8 cellular contexts compared by ENCODE assay signal in genomic region chr5:133287500-133287899, GRCh38.
DNase-seq lines count a peak whose midpoint lies in the region; ATAC-seq and TF ChIP-seq lines count a peak whose summit lies in the region.

No MANE protein-coding gene starts in this region.

- ATAC-seq in upper lobe of left lung (ENCODE audit: low FRiP score in 2 of 2) = peak in 1 of 2 donors; percentile 46
- no peak for ATAC-seq in GM21529 (IDR thresholded peaks at IDR 0.05; ENCODE audit: unreplicated experiment)

- POLR2A ChIA-PET in OCI-LY7 (lab: Charles Lee) = no interaction called here

- peak; percentile 76 to 86 for TF ChIP-seq RAD21 in liver (IDR thresholded peaks at IDR 0.05)

- no peaks in the 10 kb centered on the region for H3K36me3 ChIP-seq in OCI-LY7 (ENCODE audit: insufficient read depth, low read length)
- H3K36me3 ChIP-seq in liver (ENCODE audit: control insufficient read depth in 4 of 4, insufficient read depth in 3 of 4, low read depth in 1 of 4, low read length in 3 of 4) = no peaks in the 10 kb centered on the region
- no peaks in the 10 kb centered on the region for H3K36me3 ChIP-seq in upper lobe of left lung

- no peak overlapping the region for H2AFZ ChIP-seq in OCI-LY7 (ENCODE audit: low read length)

- no peaks in the 10 kb centered on the region for H4K20me1 ChIP-seq in OCI-LY7 (ENCODE audit: insufficient read depth, low read length)

- 67% methylated on average over 3 of the region's 3 CpGs for WGBS in liver
- WGBS in upper lobe of left lung, 2 donors = 74 to 89% methylated on average over 3 of the region's 3 CpGs

- H3K4me1 ChIP-seq in OCI-LY7 (ENCODE audit: insufficient read depth, low read length, poor library complexity, severe bottlenecking) (no peaks in the 10 kb centered on the region), liver (ENCODE audit: control insufficient read depth in 4 of 4, insufficient read depth in 4 of 4, low read length in 3 of 4) (peaks cover 0 to 8% (median 2%) of the 10 kb centered on the region in 4 donors), upper lobe of left lung (peaks cover 0 to 6% (median 1%) of the 10 kb centered on the region in 4 donors)

- DNase-seq in activated CD8-positive, alpha-beta memory T cell treated with anti-CD3 and anti-CD28 coated beads for 1 hour (ENCODE audit: extremely low read depth in 1 of 2, low read depth in 1 of 2) = peak; percentile 12 to 13
- no peak for DNase-seq in activated CD8-positive, alpha-beta memory T cell treated with anti-CD3 and anti-CD28 coated beads for 24 hours
- DNase-seq in OCI-LY7 (ENCODE audit: low spot score) (peak; percentile 36), amniotic epithelial cell (ENCODE audit: low read depth) (peak; percentile 24), upper lobe of left lung (no peak), HPDE6-E6E7 (ENCODE audit: extremely low spot score) (no peak)

- H3K4me2 ChIP-seq in OCI-LY7 (ENCODE audit: low read length) = no peak overlapping the region

- CTCF ChIA-PET in OCI-LY7 (lab: Charles Lee; ENCODE audit: unreplicated experiment) = interaction anchor here (0.6 kb wide), 1 partner anchor 657 kb away, joined by 3 read pairs; no protein-coding TSS in a partner anchor

- no peaks in the 10 kb centered on the region for H3K9me3 ChIP-seq in OCI-LY7 (ENCODE audit: low read length)
- no peaks in the 10 kb centered on the region for H3K9me3 ChIP-seq in liver (ENCODE audit: control insufficient read depth in 4 of 4, low read length in 3 of 4)
- no peaks in the 10 kb centered on the region for H3K9me3 ChIP-seq in upper lobe of left lung

- no peaks in the 10 kb centered on the region for H3K79me2 ChIP-seq in OCI-LY7 (ENCODE audit: insufficient read depth, low read depth, low read length)

- H3K9ac ChIP-seq in liver (ENCODE audit: low read depth in 1 of 2, low read length in 2 of 2) = no peak overlapping the region

- intact Hi-C loops in OCI-LY7 (cut with micrococcal nuclease; ENCODE audit: unreplicated experiment) = loop anchor here (1.0 kb wide), 1 partner anchor 176 kb away; no protein-coding TSS in a partner anchor

- BruUV-seq in OCI-LY7 (replicated peaks; lab: Mats Ljungman, UMichigan) = no TSS peak

- no peak for TF ChIP-seq EP300 in upper lobe of left lung (IDR thresholded peaks at IDR 0.05)

- peak; percentile 68 for TF ChIP-seq CTCF in OCI-LY7 (conservative IDR thresholded peaks at IDR 0.05; ENCODE audit: low read length)
- TF ChIP-seq CTCF in liver (IDR thresholded peaks at IDR 0.05; ENCODE audit: low read depth, low read length, missing input control) = peak; percentile 40
- TF ChIP-seq CTCF in upper lobe of left lung (IDR thresholded peaks at IDR 0.05) = peak in 4 of 6 experiments; percentile 28 to 39 (median 34)

- H3K27ac ChIP-seq in OCI-LY7 (ENCODE audit: low read depth, low read length, poor library complexity, severe bottlenecking) (no peak overlapping the region), liver (ENCODE audit: low read depth in 1 of 2, low read length in 2 of 2) (no peak overlapping the region), upper lobe of left lung (no peak overlapping the region)

- H3K4me3 ChIP-seq in OCI-LY7 (ENCODE audit: low read depth, low read length, poor library complexity, severe bottlenecking) (no peak overlapping the region), liver (ENCODE audit: low read depth in 1 of 3, low read length in 3 of 3) (no peak overlapping the region), upper lobe of left lung (no peak overlapping the region)

- H3K27me3 ChIP-seq in liver (ENCODE audit: control insufficient read depth in 4 of 4, insufficient read depth in 4 of 4, low read length in 3 of 4) (no peaks in the 10 kb centered on the region), upper lobe of left lung (no peaks in the 10 kb centered on the region)

- no peak for TF ChIP-seq POLR2A in upper lobe of left lung (IDR thresholded peaks at IDR 0.05)

- no peaks in the 10 kb centered on the region for H3K9me2 ChIP-seq in OCI-LY7 (ENCODE audit: insufficient read depth, low read length)

TF ChIP-seq in liver, 16 proteins besides CTCF, POLR2A, EP300 and RAD21:
- TF ChIP-seq EGR1 (IDR thresholded peaks at IDR 0.05; ENCODE audit: low read depth in 2 of 2) (no peak), REST (IDR thresholded peaks at IDR 0.05) (no peak), ZBTB33 (IDR thresholded peaks at IDR 0.05) (no peak)

Comparison
In these comparisons a context has a peak if more than half of its experiments do, and no peak if none do; other contexts are left out.
1. DNase-seq: peak in activated CD8-positive, alpha-beta memory T cell treated with anti-CD3 and anti-CD28 coated beads for 1 hour (2 of 2), OCI-LY7 (single experiment) and amniotic epithelial cell (single experiment); none in activated CD8-positive, alpha-beta memory T cell treated with anti-CD3 and anti-CD28 coated beads for 24 hours (single experiment), upper lobe of left lung (0 of 2) and HPDE6-E6E7 (single experiment).
2. Peak in every context shown above with its lines, with median percentiles within 50 percentile points of each other: CTCF ChIP-seq.